In the genomic region with DNA sequence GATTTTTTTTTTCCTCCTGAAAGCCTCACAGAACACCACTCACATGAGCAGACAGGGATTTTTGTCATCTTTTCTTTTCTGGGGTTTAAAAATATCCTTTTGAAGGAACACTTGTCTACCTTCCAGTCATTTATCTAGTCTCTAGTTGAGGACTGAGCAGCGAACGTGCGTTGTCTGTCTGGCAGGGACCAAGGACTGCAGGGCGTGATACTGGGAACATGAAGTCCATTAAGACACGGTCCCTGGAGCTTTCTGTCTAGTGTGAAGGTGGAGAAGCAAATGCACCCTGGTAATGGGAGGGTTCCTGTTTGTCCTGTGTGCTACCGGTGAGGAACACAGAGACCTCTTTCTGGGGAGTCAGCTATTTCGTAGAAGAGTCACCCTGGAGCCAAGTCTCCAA, we compare ENCODE assay signal across 16 cellular contexts.
DNase-seq lines count a peak whose midpoint lies in the region; ATAC-seq and TF ChIP-seq lines count a peak whose summit lies in the region.
"Had no signal": no experiment of that assay in that cellular context is flagged by ENCODE, and none has a peak within 500 bp of the region (broad histone marks: within the 10 kb centered on the region; RNA-seq: fewer than 3 reads in every experiment).

No MANE protein-coding gene starts in this region.

- no peaks in the 10 kb centered on the region for H3K36me3 Mint-ChIP-seq in Caco-2 (ENCODE audit: insufficient read depth, unreplicated experiment)
- H3K36me3 Mint-ChIP-seq: CD14-positive monocyte; CD8-positive, alpha-beta T cell; IgD-negative memory B cell had no signal

- H3K27me3 ChIP-seq in Caco-2 (replicated peaks; ENCODE audit: control insufficient read depth, insufficient read depth, low read length) (no peaks in the 10 kb centered on the region), right atrium auricular region (no peaks in the 10 kb centered on the region)

- DNase-seq in Caco-2 (no peak), RPMI8226 (peak; percentile 65), Right ventricle myocardium superior (peak; percentile 50), right atrium auricular region (ENCODE audit: low spot score) (no peak), activated gamma-delta T cell (lab: John Stamatoyannopoulos, UW) (no peak), middle frontal gyrus (ENCODE audit: extremely low spot score, low spot score) (no peak)
- DNase-seq: CD8-positive, alpha-beta T cell; COR-L47; GOT3 had no signal

- H3K9me3 ChIP-seq in Caco-2 (no peaks in the 10 kb centered on the region), right atrium auricular region (no peaks in the 10 kb centered on the region)
- H3K9me3 ChIP-seq: HAP-1 had no signal

- intact Hi-C loops in Caco-2 (cut with micrococcal nuclease; ENCODE audit: unreplicated experiment) (no loop called here), Right ventricle myocardium superior (cut with DNase I) (no loop called here)

- H3K4me3 Mint-ChIP-seq in Caco-2 (ENCODE audit: unreplicated experiment) = no peak overlapping the region
- H3K4me3 Mint-ChIP-seq: B cell; CD14-positive monocyte; CD8-positive, alpha-beta T cell; IgD-negative memory B cell had no signal

- H3K9me3 Mint-ChIP-seq in Caco-2 (ENCODE audit: unreplicated experiment) = no peaks in the 10 kb centered on the region
- H3K9me3 Mint-ChIP-seq: CD8-positive, alpha-beta T cell had no signal

- H3K27ac ChIP-seq in right atrium auricular region = peak overlapping the region; percentile 66 to 85

- H3K4me3 ChIP-seq in Caco-2 (ENCODE audit: low read depth, low read length) (no peak overlapping the region), right atrium auricular region (no peak overlapping the region)
- H3K4me3 ChIP-seq: GM12878, HAP-1 had no signal

- H3K27me3 Mint-ChIP-seq in Caco-2 (ENCODE audit: insufficient read depth, unreplicated experiment) = no peaks in the 10 kb centered on the region

- peak; percentile 78 for ATAC-seq in Right ventricle myocardium superior (ENCODE audit: poor library complexity)
- no peak for ATAC-seq in GM19455 (IDR thresholded peaks at IDR 0.05; ENCODE audit: unreplicated experiment)
- no peak for ATAC-seq in GM19463 (IDR thresholded peaks at IDR 0.05; ENCODE audit: unreplicated experiment)
- ATAC-seq: CD8-positive, alpha-beta T cell; GM12878 had no signal

- BruUV-seq in Caco-2 (replicated peaks; lab: Mats Ljungman, UMichigan) = no TSS peak

- CTCF ChIA-PET in Caco-2 (lab: Charles Lee) = no interaction called here

- POLR2A ChIA-PET in Caco-2 (lab: Charles Lee) = no interaction called here

- no peaks in the 10 kb centered on the region for H3K36me3 ChIP-seq in Caco-2 (ENCODE audit: control insufficient read depth, insufficient read depth, low read length)
- no peaks in the 10 kb centered on the region for H3K36me3 ChIP-seq in right atrium auricular region
- H3K36me3 ChIP-seq: HAP-1 had no signal

- H3K4me1 ChIP-seq in Caco-2 = peaks cover 30% of the 10 kb centered on the region
- peaks cover 0 to 8% of the 10 kb centered on the region in 2 donors for H3K4me1 ChIP-seq in right atrium auricular region
- H3K4me1 ChIP-seq: HAP-1 had no signal

- TF ChIP-seq CTCF in Caco-2 (IDR thresholded peaks at IDR 0.05; ENCODE audit: insufficient read depth in 1 of 2, low read depth in 1 of 2, low read length in 1 of 2, severe bottlenecking in 1 of 2, unreplicated experiment in 1 of 2) (no peak), right atrium auricular region (IDR thresholded peaks at IDR 0.05) (no peak)

- peaks cover 15% of the 10 kb centered on the region for H3K4me1 Mint-ChIP-seq in Caco-2 (ENCODE audit: low read depth, unreplicated experiment)
- H3K4me1 Mint-ChIP-seq: B cell, CD14-positive monocyte had no signal

- peak overlapping the region; percentile 35 for H3K27ac Mint-ChIP-seq in Caco-2 (ENCODE audit: unreplicated experiment)
- H3K27ac Mint-ChIP-seq: B cell; CD8-positive, alpha-beta T cell had no signal

Comparison
In these comparisons a context has a peak if more than half of its experiments do, and no peak if none do; other contexts are left out.
1. DNase-seq: peak in RPMI8226 (single experiment) and Right ventricle myocardium superior (single experiment); none in Caco-2 (0 of 2), right atrium auricular region (single experiment), activated gamma-delta T cell (single experiment) and middle frontal gyrus (single experiment).